ENCODE assay signal across 26 cellular contexts in the genomic region with DNA sequence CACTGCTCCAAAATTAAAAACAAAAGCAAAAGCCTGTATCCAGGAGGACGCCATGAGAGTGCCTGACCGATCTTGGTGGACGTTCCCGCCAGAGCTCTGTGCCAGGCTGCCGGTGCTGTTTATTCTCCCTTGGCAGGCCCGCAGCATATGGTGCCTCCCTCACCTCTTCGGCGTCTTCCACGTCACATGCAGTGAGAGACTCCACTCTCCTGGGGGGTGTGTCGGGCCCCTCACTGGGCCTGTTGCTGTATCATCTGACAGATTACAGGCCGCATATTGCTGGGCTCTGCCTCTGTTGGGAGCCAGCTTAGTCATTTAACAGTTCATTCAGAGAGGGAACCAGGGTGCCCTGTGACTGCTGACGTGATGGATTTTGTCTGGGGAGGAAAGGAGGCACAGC.
"Had no signal": no experiment of that assay in that cellular context is flagged by ENCODE, and none has a peak within 500 bp of the region (broad histone marks: within the 10 kb centered on the region; RNA-seq: fewer than 3 reads in every experiment).

No MANE protein-coding gene starts in this region.

- DNase-seq: activated CD4-positive, alpha-beta T cell treated with anti-CD3 and anti-CD28 coated beads for 1 hour; activated CD8-positive, alpha-beta memory T cell treated with anti-CD3 and anti-CD28 coated beads for 24 hours; activated CD8-positive, alpha-beta memory T cell treated with anti-CD3 and anti-CD28 coated beads, Interleukin-2, amount 50 U/mL, for 4 hours; activated T-cell treated with anti-CD3 and anti-CD28 coated beads, Interleukin-2, amount 50 U/mL, for 24 hours; adrenal gland; brain microvascular endothelial cell; central memory CD4-positive, alpha-beta T cell; effector memory CD4-positive, alpha-beta T cell; esophagus squamous epithelium; gastrocnemius medialis; head of caudate nucleus; islet precursor cell; left colon; lower lobe of right lung; naive B cell; nucleus accumbens; stimulated activated CD4-positive, alpha-beta T cell treated with anti-CD3 and anti-CD28 coated beads, Interleukin-2, amount 100 ng/mL, for 48 hours; stimulated activated CD8-positive, alpha-beta memory T cell treated with anti-CD3 and anti-CD28 coated beads, Interleukin-4, amount 100 ng/mL, for 48 hours; stimulated activated naive B cell treated with anti-CD40 and anti-IgM and Interleukin-4, amounts not matched to agents 10 μg/mL and 1 μg/mL and 100 μg/mL, for 72 hours; T-helper 9 cell; testis had no signal

- H3K27ac Mint-ChIP-seq: activated naive CD8-positive, alpha-beta T cell; activated T-cell treated with anti-CD3 and anti-CD28 coated beads, Interleukin-2, amount 50 U/mL, for 24 hours; activated T-helper 17 cell treated with anti-CD3 and anti-CD28 coated beads, Interleukin-2, amount 50 U/mL, for 72 hours; naive B cell; stimulated activated naive B cell treated with anti-CD40 and anti-IgM and Interleukin-4, amounts not matched to agents 10 μg/mL and 1 μg/mL and 100 μg/mL, for 72 hours; type B pancreatic cell had no signal

- H3K4me1 Mint-ChIP-seq: activated T-helper 17 cell treated with anti-CD3 and anti-CD28 coated beads, Interleukin-2, amount 50 U/mL, for 72 hours; stimulated activated naive B cell treated with anti-CD40 and anti-IgM and Interleukin-4, amounts not matched to agents 10 μg/mL and 1 μg/mL and 100 μg/mL, for 72 hours had no signal

- H3K9me3 Mint-ChIP-seq: activated T-cell treated with anti-CD3 and anti-CD28 coated beads, Interleukin-2, amount 50 U/mL, for 24 hours; activated T-helper 17 cell treated with anti-CD3 and anti-CD28 coated beads, Interleukin-2, amount 50 U/mL, for 72 hours; type B pancreatic cell had no signal

- H3K4me3 ChIP-seq: adrenal gland, ascending aorta, esophagus squamous epithelium, gastrocnemius medialis, lower lobe of right lung, vagina had no signal

- H3K4me3 Mint-ChIP-seq: activated naive CD8-positive, alpha-beta T cell; activated T-cell treated with anti-CD3 and anti-CD28 coated beads, Interleukin-2, amount 50 U/mL, for 24 hours; activated T-helper 17 cell treated with anti-CD3 and anti-CD28 coated beads, Interleukin-2, amount 50 U/mL, for 72 hours; naive B cell; stimulated activated naive B cell treated with anti-CD40 and anti-IgM and Interleukin-4, amounts not matched to agents 10 μg/mL and 1 μg/mL and 100 μg/mL, for 72 hours; type B pancreatic cell had no signal

- H3K36me3 Mint-ChIP-seq: activated naive CD8-positive, alpha-beta T cell; stimulated activated naive B cell treated with anti-CD40 and anti-IgM and Interleukin-4, amounts not matched to agents 10 μg/mL and 1 μg/mL and 100 μg/mL, for 72 hours; type B pancreatic cell had no signal

- H3K4me1 ChIP-seq: adrenal gland, ascending aorta, esophagus squamous epithelium, gastrocnemius medialis, lower lobe of right lung, testis, vagina had no signal

- H3K27me3 ChIP-seq: adrenal gland, ascending aorta, brain microvascular endothelial cell, esophagus squamous epithelium, gastrocnemius medialis, testis, vagina had no signal

- H3K27ac ChIP-seq: adrenal gland, ascending aorta, brain microvascular endothelial cell, esophagus squamous epithelium, gastrocnemius medialis, lower lobe of right lung, testis, vagina had no signal

- H3K9me3 ChIP-seq: adrenal gland, ascending aorta, esophagus squamous epithelium, gastrocnemius medialis, lower lobe of right lung, testis, vagina had no signal

- H3K36me3 ChIP-seq: adrenal gland, ascending aorta, brain microvascular endothelial cell, esophagus squamous epithelium, gastrocnemius medialis, lower lobe of right lung, vagina had no signal
